35 cellular contexts compared by ENCODE assay signal in the genomic region with DNA sequence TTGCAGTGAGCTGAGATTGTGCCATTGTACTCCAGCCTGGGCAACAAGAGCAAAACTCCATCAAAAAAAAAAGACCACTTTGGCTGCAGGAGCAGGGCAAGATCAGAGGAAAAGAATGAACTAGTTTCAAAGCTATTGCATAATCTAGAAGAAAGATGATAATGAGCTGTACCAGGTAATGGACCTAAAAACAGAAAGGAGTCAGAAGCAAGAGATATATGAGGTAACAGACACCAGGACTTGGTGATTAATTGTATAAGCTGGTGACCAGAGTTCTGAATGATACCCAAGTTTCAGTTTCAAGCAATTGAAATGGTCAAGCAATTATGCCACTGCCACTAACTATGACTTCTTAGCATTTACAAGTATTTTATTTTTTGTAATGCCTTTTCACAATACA. TPM values are rescaled to one million over a fixed set of nuclear protein-coding genes. Genes with fewer than 3 reads are reported as not detected.
"Had no signal": no experiment of that assay in that cellular context is flagged by ENCODE, and none has a peak within 500 bp of the region (broad histone marks: within the 10 kb centered on the region; RNA-seq: fewer than 3 reads in every experiment).

No MANE protein-coding gene starts in this region.

- H3K36me3 ChIP-seq: gastrocnemius medialis, right lobe of liver, tibial nerve had no signal

- H3K9me3 Mint-ChIP-seq: activated CD4-positive, alpha-beta memory T cell treated with anti-CD3 and anti-CD28 coated beads for 36 hours; activated naive CD4-positive, alpha-beta T cell treated with anti-CD3 and anti-CD28 coated beads for 36 hours; activated naive CD8-positive, alpha-beta T cell treated with anti-CD3 and anti-CD28 coated beads for 36 hours; activated T-helper 1 cell treated with anti-CD3 and anti-CD28 coated beads, Interleukin-12 subunit alpha, Interleukin-12 subunit beta, Interleukin-2, Interleukin-4 antibody, amounts not matched to agents 30 ng/mL and 10 ng/mL and 1 ng/mL, durations not matched to agents 14 hours and 24 hours and 36 hours; central memory CD8-positive, alpha-beta T cell; naive B cell had no signal

- H3K27me3 Mint-ChIP-seq: activated CD4-positive, alpha-beta memory T cell treated with anti-CD3 and anti-CD28 coated beads for 36 hours; activated naive CD8-positive, alpha-beta T cell treated with anti-CD3 and anti-CD28 coated beads for 36 hours; central memory CD8-positive, alpha-beta T cell; naive B cell had no signal

- FAIRE-seq: colon, endometrium, TTC549 had no signal

- ATAC-seq: gastrocnemius medialis, left cardiac atrium, left ventricle myocardium superior, right lobe of liver had no signal

- H3K4me3 Mint-ChIP-seq: activated CD4-positive, alpha-beta memory T cell treated with anti-CD3 and anti-CD28 coated beads for 36 hours; activated naive CD4-positive, alpha-beta T cell treated with anti-CD3 and anti-CD28 coated beads for 36 hours; activated naive CD8-positive, alpha-beta T cell treated with anti-CD3 and anti-CD28 coated beads for 36 hours; activated T-helper 1 cell treated with anti-CD3 and anti-CD28 coated beads, Interleukin-12 subunit alpha, Interleukin-12 subunit beta, Interleukin-2, Interleukin-4 antibody, amounts not matched to agents 30 ng/mL and 10 ng/mL and 1 ng/mL, durations not matched to agents 14 hours and 24 hours and 36 hours; central memory CD8-positive, alpha-beta T cell had no signal

- H3K36me3 Mint-ChIP-seq: naive B cell had no signal

- H3K27ac Mint-ChIP-seq: activated CD4-positive, alpha-beta memory T cell treated with anti-CD3 and anti-CD28 coated beads for 36 hours; activated naive CD4-positive, alpha-beta T cell treated with anti-CD3 and anti-CD28 coated beads for 36 hours; activated naive CD8-positive, alpha-beta T cell treated with anti-CD3 and anti-CD28 coated beads for 36 hours; activated T-helper 1 cell treated with anti-CD3 and anti-CD28 coated beads, Interleukin-12 subunit alpha, Interleukin-12 subunit beta, Interleukin-2, Interleukin-4 antibody, amounts not matched to agents 30 ng/mL and 10 ng/mL and 1 ng/mL, durations not matched to agents 14 hours and 24 hours and 36 hours had no signal

- H3K4me3 ChIP-seq: gastrocnemius medialis, right lobe of liver, tibial nerve had no signal

- DNase-seq: activated CD4-positive, alpha-beta memory T cell treated with anti-CD3 and anti-CD28 coated beads for 36 hours; activated CD4-positive, alpha-beta T cell treated with anti-CD3 and anti-CD28 coated beads for 4 hours; activated CD8-positive, alpha-beta memory T cell treated with anti-CD3 and anti-CD28 coated beads, Interleukin-2, amount 50 U/mL, for 4 hours; activated effector memory CD4-positive, alpha-beta T cell treated with anti-CD3 and anti-CD28 coated beads, Interleukin-2, amount 50 U/mL, for 16 hours; activated naive CD4-positive, alpha-beta T cell treated with anti-CD3 and anti-CD28 coated beads for 36 hours; activated naive CD8-positive, alpha-beta T cell treated with anti-CD3 and anti-CD28 coated beads for 36 hours; activated T-cell treated with anti-CD3 and anti-CD28 coated beads, Interleukin-2, amount 50 U/mL, for 1 hour; amniotic stem cell; dermis blood vessel endothelial cell; effector CD8-positive, alpha-beta T cell; gastrocnemius medialis; glutamatergic neuron; islet precursor cell; left cardiac atrium; left ventricle myocardium superior; naive B cell; nucleus accumbens; right lobe of liver; stimulated activated CD4-positive, alpha-beta T cell treated with anti-CD3 and anti-CD28 coated beads, Interleukin-2, amount 100 ng/mL, for 48 hours; stimulated activated naive CD4-positive, alpha-beta T cell treated with Interleukin-2 at 50 U/mL for 16 hours; T-helper 9 cell had no signal

- H3K27ac ChIP-seq: gastrocnemius medialis, right lobe of liver, tibial nerve, VCaP had no signal

- H3K27me3 ChIP-seq: gastrocnemius medialis, right lobe of liver, tibial nerve had no signal

RNA-seq across cellular contexts. Expression of gene ARGFX, which starts 24.8 kb away (rescaled TPM):
- total RNA-seq: activated CD4-positive, alpha-beta memory T cell treated with anti-CD3 and anti-CD28 coated beads for 36 hours; activated CD8-positive, alpha-beta memory T cell treated with anti-CD3 and anti-CD28 coated beads for 36 hours; activated naive CD4-positive, alpha-beta T cell treated with anti-CD3 and anti-CD28 coated beads for 36 hours; activated naive CD8-positive, alpha-beta T cell treated with anti-CD3 and anti-CD28 coated beads for 36 hours; activated T-helper 1 cell treated with anti-CD3 and anti-CD28 coated beads, Interleukin-12 subunit alpha, Interleukin-12 subunit beta, Interleukin-2, Interleukin-4 antibody, amounts not matched to agents 30 ng/mL and 10 ng/mL and 1 ng/mL, durations not matched to agents 14 hours and 24 hours and 36 hours; dermis blood vessel endothelial cell; epithelial cell of proximal tubule; gastrocnemius medialis; left cardiac atrium; left ventricle myocardium superior; lung microvascular endothelial cell; right lobe of liver; skeletal muscle tissue; T-helper 1 cell treated with Interleukin-12 subunit alpha and Interleukin-12 subunit beta and Interleukin-4 antibody, amounts not matched to agents 30 ng/mL and 1 ng/mL, for 36 hours; temporal lobe; tibial nerve; urinary bladder had no signal

RNA-seq across cellular contexts. Expression of gene FBXO40, which starts 50.3 kb away (rescaled TPM):
- total RNA-seq: activated CD4-positive, alpha-beta memory T cell treated with anti-CD3 and anti-CD28 coated beads for 36 hours; activated CD8-positive, alpha-beta memory T cell treated with anti-CD3 and anti-CD28 coated beads for 36 hours; activated naive CD4-positive, alpha-beta T cell treated with anti-CD3 and anti-CD28 coated beads for 36 hours; activated naive CD8-positive, alpha-beta T cell treated with anti-CD3 and anti-CD28 coated beads for 36 hours; activated T-helper 1 cell treated with anti-CD3 and anti-CD28 coated beads, Interleukin-12 subunit alpha, Interleukin-12 subunit beta, Interleukin-2, Interleukin-4 antibody, amounts not matched to agents 30 ng/mL and 10 ng/mL and 1 ng/mL, durations not matched to agents 14 hours and 24 hours and 36 hours; dermis blood vessel endothelial cell; epithelial cell of proximal tubule; lung microvascular endothelial cell; T-helper 1 cell treated with Interleukin-12 subunit alpha and Interleukin-12 subunit beta and Interleukin-4 antibody, amounts not matched to agents 30 ng/mL and 1 ng/mL, for 36 hours; tibial nerve; urinary bladder had no signal
